28 cellular contexts compared by ENCODE assay signal in genomic region chr20:46285740-46286139, GRCh38. TPM values are rescaled to one million over a fixed set of nuclear protein-coding genes. Genes with fewer than 3 reads are reported as not detected.
"Had no signal": no experiment of that assay in that cellular context is flagged by ENCODE, and none has a peak within 500 bp of the region (broad histone marks: within the 10 kb centered on the region; RNA-seq: fewer than 3 reads in every experiment).

No MANE protein-coding gene starts in this region.

- H3K27ac Mint-ChIP-seq: dendritic cell treated with granulocyte-macrophage colony-stimulating factor and Interleukin-4, amounts not matched to agents 40 ng/mL and 50 ng/mL, for 4 days; effector memory CD8-positive, alpha-beta T cell; endodermal cell; mesothelial cell of epicardium had no signal

- H3K9me3 ChIP-seq: colonic mucosa, esophagus squamous epithelium, gastrocnemius medialis, heart right ventricle, left lung, lower lobe of right lung, mucosa of descending colon had no signal

- H3K4me1 ChIP-seq: colonic mucosa, esophagus squamous epithelium, gastrocnemius medialis, heart right ventricle, left lung, lower lobe of right lung had no signal

- H3K4me3 Mint-ChIP-seq: dendritic cell treated with granulocyte-macrophage colony-stimulating factor and Interleukin-4, amounts not matched to agents 40 ng/mL and 50 ng/mL, for 4 days; effector memory CD8-positive, alpha-beta T cell; endodermal cell; mesothelial cell of epicardium; naive B cell had no signal

- H3K36me3 ChIP-seq: colonic mucosa, esophagus squamous epithelium, gastrocnemius medialis, heart right ventricle, left lung, lower lobe of right lung had no signal

- H3K9me3 Mint-ChIP-seq: dendritic cell treated with granulocyte-macrophage colony-stimulating factor and Interleukin-4, amounts not matched to agents 40 ng/mL and 50 ng/mL, for 4 days; effector memory CD8-positive, alpha-beta T cell; endodermal cell; mesothelial cell of epicardium had no signal

- DNase-seq: colonic mucosa; cortex of kidney; effector CD8-positive, alpha-beta T cell; effector memory CD8-positive, alpha-beta T cell; endodermal cell; erythroblast; esophagus squamous epithelium; foreskin fibroblast; foreskin melanocyte; gastrocnemius medialis; glutamatergic neuron; heart right ventricle; hippocampal formation; left cardiac atrium; left lung; left ventricle myocardium superior; lower lobe of right lung; mesenchymal stem cell; mucosa of descending colon; naive B cell had no signal

- H3K36me3 Mint-ChIP-seq: mesothelial cell of epicardium, naive B cell had no signal

- H3K27ac ChIP-seq: colonic mucosa, epithelial cell of prostate, esophagus squamous epithelium, gastrocnemius medialis, heart right ventricle, left lung, lower lobe of right lung had no signal

- H3K4me1 Mint-ChIP-seq: mesothelial cell of epicardium had no signal

- FAIRE-seq: endometrium, islet of Langerhans, keratinocyte had no signal

- H3K4me3 ChIP-seq: colonic mucosa, esophagus squamous epithelium, gastrocnemius medialis, heart right ventricle, left lung, lower lobe of right lung, mucosa of descending colon had no signal

RNA-seq across cellular contexts. Expression of gene CDH22, which starts 22.6 kb away (rescaled TPM):
- total RNA-seq: kidney epithelial cell, myocyte had no signal
- polyA plus RNA-seq: keratinocyte had no signal
